31 cellular contexts compared by ENCODE assay signal in the genomic region with DNA sequence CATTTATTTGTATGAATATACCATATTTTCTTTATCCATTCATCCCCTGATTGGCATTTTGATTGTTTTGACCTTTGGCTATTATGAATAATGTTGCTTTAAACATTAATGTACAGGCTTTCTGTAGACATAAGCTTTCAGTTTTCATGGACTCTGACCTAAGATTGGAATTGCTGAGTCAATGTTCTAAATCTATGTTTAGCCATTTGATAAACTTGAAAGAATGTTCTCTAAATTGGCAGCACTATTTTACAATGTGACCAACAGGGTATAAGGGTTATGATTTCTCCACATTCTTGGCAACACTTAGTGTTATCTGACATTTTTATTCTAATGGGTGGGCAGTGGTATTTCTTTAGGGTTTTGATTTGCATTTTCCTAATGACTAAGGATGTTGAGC.
DNase-seq lines count a peak whose midpoint lies in the region; ATAC-seq and TF ChIP-seq lines count a peak whose summit lies in the region.
"Had no signal": no experiment of that assay in that cellular context is flagged by ENCODE, and none has a peak within 500 bp of the region (broad histone marks: within the 10 kb centered on the region; RNA-seq: fewer than 3 reads in every experiment).

No MANE protein-coding gene starts in this region.

- H2AFZ ChIP-seq in ACC112 (ENCODE audit: low read length, unreplicated experiment) (peak overlapping the region; percentile 36), hepatocyte (no peak overlapping the region)

- ATAC-seq in activated naive CD8-positive, alpha-beta T cell treated with anti-CD3 and anti-CD28 coated beads, Interleukin-2, amount 50 U/mL, for 24 hours = no peak
- ATAC-seq: effector memory CD8-positive, alpha-beta T cell; foreskin keratinocyte; stimulated activated naive CD8-positive, alpha-beta T cell treated with anti-CD3 and anti-CD28 coated beads, Interleukin-15, Interleukin-2, amounts not matched to agents 100 U/mL and 50 U/mL, for 24 hours had no signal

- no peak for TF ChIP-seq CTCF in hepatocyte (IDR thresholded peaks at IDR 0.05; ENCODE audit: poor library complexity)

- H3K36me3 ChIP-seq in ACC112 (ENCODE audit: insufficient read depth, low read length) (no peaks in the 10 kb centered on the region), adipocyte (ENCODE audit: control insufficient read depth, insufficient read depth, low read length, severe bottlenecking) (no peaks in the 10 kb centered on the region), hepatocyte (replicated peaks; ENCODE audit: insufficient read depth, low read depth) (no peaks in the 10 kb centered on the region)
- H3K36me3 ChIP-seq: breast epithelium had no signal

- H3K4me3 ChIP-seq in ACC112 (ENCODE audit: low read depth, low read length) (no peak overlapping the region), adipocyte (ENCODE audit: low read length) (peak overlapping the region; percentile 29), hepatocyte (no peak overlapping the region)
- H3K4me3 ChIP-seq: breast epithelium, GM23248, SK-N-MC, testis had no signal

- peaks cover 3% of the 10 kb centered on the region for H3K9me3 Mint-ChIP-seq in activated naive CD8-positive, alpha-beta T cell treated with anti-CD3 and anti-CD28 coated beads, Interleukin-2, amount 50 U/mL, for 24 hours
- H3K9me3 Mint-ChIP-seq: effector memory CD8-positive, alpha-beta T cell had no signal

- H3K4me1 ChIP-seq in ACC112 (ENCODE audit: control insufficient read depth, insufficient read depth, low read length, unreplicated experiment) (peaks cover 12% of the 10 kb centered on the region), adipocyte (ENCODE audit: control insufficient read depth, insufficient read depth, low read length) (peaks cover 26% of the 10 kb centered on the region), hepatocyte (ENCODE audit: insufficient read depth) (no peaks in the 10 kb centered on the region)
- H3K4me1 ChIP-seq: breast epithelium had no signal

- H3K4me1 Mint-ChIP-seq in activated naive CD8-positive, alpha-beta T cell treated with anti-CD3 and anti-CD28 coated beads, Interleukin-2, amount 50 U/mL, for 24 hours = no peaks in the 10 kb centered on the region

- H3K79me2 ChIP-seq in ACC112 (ENCODE audit: control insufficient read depth, insufficient read depth, low read length, unreplicated experiment) (no peaks in the 10 kb centered on the region), hepatocyte (no peaks in the 10 kb centered on the region)

- no peak overlapping the region for H3K4me2 ChIP-seq in hepatocyte

- no peak overlapping the region for H3K27ac Mint-ChIP-seq in activated naive CD8-positive, alpha-beta T cell treated with anti-CD3 and anti-CD28 coated beads, Interleukin-2, amount 50 U/mL, for 24 hours
- H3K27ac Mint-ChIP-seq: effector memory CD8-positive, alpha-beta T cell had no signal

- no peaks in the 10 kb centered on the region for H3K36me3 Mint-ChIP-seq in activated naive CD8-positive, alpha-beta T cell treated with anti-CD3 and anti-CD28 coated beads, Interleukin-2, amount 50 U/mL, for 24 hours (ENCODE audit: low read depth)

- H3K4me3 Mint-ChIP-seq in activated naive CD8-positive, alpha-beta T cell treated with anti-CD3 and anti-CD28 coated beads, Interleukin-2, amount 50 U/mL, for 24 hours = no peak overlapping the region
- H3K4me3 Mint-ChIP-seq: effector memory CD8-positive, alpha-beta T cell had no signal

- no peak overlapping the region for H3K27ac ChIP-seq in ACC112 (ENCODE audit: low read depth, low read length)
- no peak overlapping the region for H3K27ac ChIP-seq in hepatocyte
- H3K27ac ChIP-seq: breast epithelium, foreskin keratinocyte, GM23248, RWPE1, SK-N-MC had no signal

- DNase-seq in adipocyte (ENCODE audit: low read depth) (peak; percentile 34), fibroblast of peridontal ligament (ENCODE audit: extremely low read depth) (peak; percentile 65), hepatocyte (ENCODE audit: low spot score) (peak; percentile 5), NCI-H524 treated with DMSO at 0.1 percent for 48 hours (lab: John Stamatoyannopoulos, UW) (no peak), NCI-H69 (lab: John Stamatoyannopoulos, UW) (no peak)
- no peak for DNase-seq in activated naive CD8-positive, alpha-beta T cell treated with anti-CD3 and anti-CD28 coated beads, Interleukin-2, amount 50 U/mL, for 24 hours
- DNase-seq in activated naive CD4-positive, alpha-beta T cell (lab: John Stamatoyannopoulos, UW) = no peak
- DNase-seq: activated CD4-positive, alpha-beta T cell treated with anti-CD3 and anti-CD28 coated beads, Interleukin-2, amount 50 U/mL, for 4 hours; activated CD4-positive, CD25-positive, alpha-beta regulatory T cell; activated gamma-delta T cell treated with Interleukin-2 at 50 U/mL for 16 hours; activated T-cell treated with anti-CD3 and anti-CD28 coated beads, Interleukin-2, amount 50 U/mL, for 48 hours; amniotic stem cell; cortex of kidney; DND-41; effector memory CD8-positive, alpha-beta T cell; foreskin keratinocyte; GM23248; head of caudate nucleus; KBM-7; kidney; NCI-H1092 treated with DMSO at 0.1 percent for 48 hours; NCI-H1694 treated with DMSO at 0.1 percent for 48 hours; NCI-H446 treated with DMSO at 0.1 percent for 48 hours; stimulated activated CD4-positive, alpha-beta T cell treated with anti-CD3 and anti-CD28 coated beads, Interleukin-1b, Interleukin-23, amount 100 ng/mL, for 48 hours; stimulated activated naive CD8-positive, alpha-beta T cell treated with anti-CD3 and anti-CD28 coated beads, Interleukin-15, Interleukin-2, amounts not matched to agents 100 U/mL and 50 U/mL, for 24 hours; T-helper 1 cell; testis had no signal

- H3K27me3 ChIP-seq in ACC112 (ENCODE audit: insufficient read depth, low read length) (no peaks in the 10 kb centered on the region), adipocyte (replicated peaks; ENCODE audit: control insufficient read depth, insufficient read depth, low read length) (no peaks in the 10 kb centered on the region), hepatocyte (no peaks in the 10 kb centered on the region)
- H3K27me3 ChIP-seq: breast epithelium, foreskin keratinocyte, testis had no signal

- peak overlapping the region; percentile 33 for H3K9ac ChIP-seq in adipocyte (ENCODE audit: low read length)
- H3K9ac ChIP-seq: GM23248 had no signal

- H4K20me1 ChIP-seq in hepatocyte (ENCODE audit: insufficient read depth, poor library complexity, severe bottlenecking) = no peaks in the 10 kb centered on the region

- no peaks in the 10 kb centered on the region for H3K27me3 Mint-ChIP-seq in activated naive CD8-positive, alpha-beta T cell treated with anti-CD3 and anti-CD28 coated beads, Interleukin-2, amount 50 U/mL, for 24 hours
- H3K27me3 Mint-ChIP-seq: effector memory CD8-positive, alpha-beta T cell had no signal

- no peaks in the 10 kb centered on the region for H3K9me3 ChIP-seq in adipocyte (ENCODE audit: control insufficient read depth, low read length)
- H3K9me3 ChIP-seq in hepatocyte (ENCODE audit: low read depth) = no peaks in the 10 kb centered on the region
- H3K9me3 ChIP-seq: breast epithelium, testis had no signal

- H3K9me2 ChIP-seq in hepatocyte (replicated peaks; ENCODE audit: insufficient read depth) = no peaks in the 10 kb centered on the region

Comparison
In these comparisons a context has a peak if more than half of its experiments do, and no peak if none do; other contexts are left out.
1. DNase-seq: peak in adipocyte (single experiment), fibroblast of peridontal ligament (single experiment) and hepatocyte (single experiment); none in NCI-H524 treated with DMSO at 0.1 percent for 48 hours (single experiment), activated naive CD8-positive, alpha-beta T cell treated with anti-CD3 and anti-CD28 coated beads, Interleukin-2, amount 50 U/mL, for 24 hours (single experiment), activated naive CD4-positive, alpha-beta T cell (0 of 4) and NCI-H69 (single experiment).